10 cellular contexts compared by ENCODE assay signal in the genomic region with DNA sequence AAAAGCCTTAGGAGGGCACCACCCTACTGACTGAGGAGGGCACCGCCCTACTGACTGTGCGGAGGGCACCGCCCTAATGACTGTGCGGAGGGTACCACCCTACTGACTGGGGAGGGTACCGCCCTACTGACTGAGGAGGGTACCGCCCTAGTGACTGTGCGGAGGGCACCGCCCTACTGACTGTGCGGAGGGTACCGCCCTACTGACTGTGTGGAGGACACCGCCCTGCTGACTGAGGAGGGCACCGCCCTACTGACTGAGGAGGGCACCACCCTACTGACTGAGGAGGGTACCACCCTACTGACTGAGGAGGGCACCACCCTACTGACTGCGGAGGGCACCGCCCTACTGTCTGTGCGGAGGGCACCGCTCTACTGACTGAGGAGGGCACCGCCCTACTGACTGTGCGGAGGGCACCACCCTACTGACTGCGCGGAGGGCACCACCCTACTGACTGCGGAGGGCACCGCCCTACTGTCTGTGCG.
DNase-seq lines count a peak whose midpoint lies in the region; ATAC-seq, FAIRE-seq and TF ChIP-seq lines count a peak whose summit lies in the region.
"Had no signal": no experiment of that assay in that cellular context is flagged by ENCODE, and none has a peak within 500 bp of the region (broad histone marks: within the 10 kb centered on the region; RNA-seq: fewer than 3 reads in every experiment).

No MANE protein-coding gene starts in this region.

- H3K27me3 ChIP-seq in Panc1 (ENCODE audit: control insufficient read depth, insufficient read depth, low read length) = no peaks in the 10 kb centered on the region

- no peak for TF ChIP-seq RAD21 in A549 (conservative IDR thresholded peaks at IDR 0.05 in 1 of 2, IDR thresholded peaks at IDR 0.05 in 1 of 2)

- H3K4me1 ChIP-seq in A549 (peaks cover 9% of the 10 kb centered on the region; the same call in 2 of the 3 replicates), Panc1 (ENCODE audit: control insufficient read depth, insufficient read depth, low read length) (peaks cover 16% of the 10 kb centered on the region)

- H3K9me3 ChIP-seq in A549 = no peaks in the 10 kb centered on the region
- H3K9me3 ChIP-seq in Panc1 (ENCODE audit: control insufficient read depth, insufficient read depth, low read depth, low read length) = no peaks in the 10 kb centered on the region
- H3K9me3 ChIP-seq: HAP-1 had no signal

- no TSS peak for BruUV-seq in Panc1 (replicated peaks; lab: Mats Ljungman, UMichigan)

- no peak for FAIRE-seq in A549 (lab: Jason Lieb, UNC)
- FAIRE-seq: small intestine had no signal

- TF ChIP-seq CTCF in A549 (IDR thresholded peaks at IDR 0.05) = no peak
- no peak for TF ChIP-seq CTCF in Panc1 (IDR thresholded peaks at IDR 0.05)

- peak overlapping the region; percentile 41 for H3K4me3 ChIP-seq in A549
- peak overlapping the region; percentile 48 to 59 for H3K4me3 ChIP-seq in Panc1 (ENCODE audit: low read depth in 2 of 2, low read length in 2 of 2)

- POLR2A ChIA-PET in A549 (lab: Yijun Ruan, JAX) = no interaction called here
- POLR2A ChIA-PET in Panc1 (lab: Charles Lee) = interaction anchor here (0.6 kb wide), 2 partner anchors 102 to 1390 kb away, joined by 3 to 4 read pairs; no protein-coding TSS in a partner anchor

- H3K27ac ChIP-seq in A549 (peak overlapping the region; percentile 69 to 76; a peak in 5 of 6 replicates), Panc1 (ENCODE audit: low read length) (peak overlapping the region; percentile 98)

- CTCF ChIA-PET in A549 (lab: Yijun Ruan, JAX) (interaction anchor here (1.1 kb wide), 1 partner anchor 28 kb away, joined by 3 read pairs; no protein-coding TSS in a partner anchor), Panc1 (lab: Charles Lee) (no interaction called here)

- DNase-seq in A549 (ENCODE audit: low read depth in 1 of 2, low spot score in 1 of 2) = peak; percentile 20 to 90
- DNase-seq in Daoy (ENCODE audit: low read depth) = peak; percentile 90
- peak; percentile 96 for DNase-seq in Panc1 (ENCODE audit: low read depth, low spot score)
- DNase-seq in central memory CD4-positive, alpha-beta T cell = peak; percentile 68
- no peak for DNase-seq in NCI-H526 treated with DMSO at 0.1 percent for 48 hours (lab: John Stamatoyannopoulos, UW)
- no peak for DNase-seq in hippocampal formation (lab: John Stamatoyannopoulos, UW)
- DNase-seq: small intestine had no signal

- ATAC-seq in A549 (peak; percentile 79 to 94), Panc1 (peak; percentile 88), HG02852 (IDR thresholded peaks at IDR 0.05; ENCODE audit: unreplicated experiment) (no peak), GM18502 (IDR thresholded peaks at IDR 0.05; ENCODE audit: poor library complexity, unreplicated experiment) (no peak)

- WGBS in A549 (ENCODE audit: missing lambda C conversion rate) = 0% methylated on average over 5 of the region's 23 CpGs

- peak; percentile 39 for TF ChIP-seq POLR2A in A549 (IDR thresholded peaks at IDR 0.05; ENCODE audit: low read length)

- H3K36me3 ChIP-seq in Panc1 (ENCODE audit: control insufficient read depth, insufficient read depth, low read length) = no peaks in the 10 kb centered on the region
- H3K36me3 ChIP-seq: HAP-1 had no signal

- TF ChIP-seq EP300 in A549 (IDR thresholded peaks at IDR 0.05) = no peak

- H3K4me2 ChIP-seq in A549 = peak overlapping the region; percentile 47

- in situ Hi-C loops in Panc1 (cut with HindIII; ENCODE audit: low pct_unique_long_range_greater_than_20kb, low sequenced_read_pairs) = no loop called here

- intact Hi-C loops in Panc1 (cut with micrococcal nuclease; ENCODE audit: unreplicated experiment) = loop anchor here (5.0 kb wide), 3 partner anchors 173 to 368 kb away; no protein-coding TSS in a partner anchor

TF ChIP-seq in A549, 52 proteins besides CTCF, POLR2A, EP300 and RAD21:
- TF ChIP-seq, protein P1, sequence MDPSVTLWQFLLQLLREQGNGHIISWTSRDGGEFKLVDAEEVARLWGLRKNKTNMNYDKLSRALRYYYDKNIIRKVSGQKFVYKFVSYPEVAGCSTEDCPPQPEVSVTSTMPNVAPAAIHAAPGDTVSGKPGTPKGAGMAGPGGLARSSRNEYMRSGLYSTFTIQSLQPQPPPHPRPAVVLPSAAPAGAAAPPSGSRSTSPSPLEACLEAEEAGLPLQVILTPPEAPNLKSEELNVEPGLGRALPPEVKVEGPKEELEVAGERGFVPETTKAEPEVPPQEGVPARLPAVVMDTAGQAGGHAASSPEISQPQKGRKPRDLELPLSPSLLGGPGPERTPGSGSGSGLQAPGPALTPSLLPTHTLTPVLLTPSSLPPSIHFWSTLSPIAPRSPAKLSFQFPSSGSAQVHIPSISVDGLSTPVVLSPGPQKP (IDR thresholded peaks at IDR 0.05; ENCODE audit: low read depth, low read length) = no peak
- TF ChIP-seq ESRRA (IDR thresholded peaks at IDR 0.05; ENCODE audit: borderline replicate concordance, low read length) = no peak
- no peak for TF ChIP-seq NFE2L2 (conservative IDR thresholded peaks at IDR 0.05; ENCODE audit: low read length)
- no peak for TF ChIP-seq FOSL2 (IDR thresholded peaks at IDR 0.05)
- no peak for TF ChIP-seq FOSL2 (CRISPR knock-in tag; IDR thresholded peaks at IDR 0.05)
- TF ChIP-seq TP53 (CRISPR knock-in tag; IDR thresholded peaks at IDR 0.05) = no peak
- no peak for TF ChIP-seq CBX2 (IDR thresholded peaks at IDR 0.05; ENCODE audit: borderline replicate concordance, low read depth)
- no peak for TF ChIP-seq PHF8 (IDR thresholded peaks at IDR 0.05; ENCODE audit: borderline replicate concordance, low read depth)
- no peak for TF ChIP-seq ZFP36 (IDR thresholded peaks at IDR 0.05; ENCODE audit: borderline replicate concordance, partially characterized antibody)
- no peak for TF ChIP-seq NR3C1 (IDR thresholded peaks at IDR 0.05)
- TF ChIP-seq CBX8 (IDR thresholded peaks at IDR 0.05) = no peak
- TF ChIP-seq EHMT2 (IDR thresholded peaks at IDR 0.05; ENCODE audit: low read depth) = no peak
- TF ChIP-seq, protein P2, sequence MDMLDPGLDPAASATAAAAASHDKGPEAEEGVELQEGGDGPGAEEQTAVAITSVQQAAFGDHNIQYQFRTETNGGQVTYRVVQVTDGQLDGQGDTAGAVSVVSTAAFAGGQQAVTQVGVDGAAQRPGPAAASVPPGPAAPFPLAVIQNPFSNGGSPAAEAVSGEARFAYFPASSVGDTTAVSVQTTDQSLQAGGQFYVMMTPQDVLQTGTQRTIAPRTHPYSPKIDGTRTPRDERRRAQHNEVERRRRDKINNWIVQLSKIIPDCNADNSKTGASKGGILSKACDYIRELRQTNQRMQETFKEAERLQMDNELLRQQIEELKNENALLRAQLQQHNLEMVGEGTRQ (IDR thresholded peaks at IDR 0.05) = no peak
- no peak for TF ChIP-seq HEYL (CRISPR knock-in tag; IDR thresholded peaks at IDR 0.05)
- TF ChIP-seq, protein P3, sequence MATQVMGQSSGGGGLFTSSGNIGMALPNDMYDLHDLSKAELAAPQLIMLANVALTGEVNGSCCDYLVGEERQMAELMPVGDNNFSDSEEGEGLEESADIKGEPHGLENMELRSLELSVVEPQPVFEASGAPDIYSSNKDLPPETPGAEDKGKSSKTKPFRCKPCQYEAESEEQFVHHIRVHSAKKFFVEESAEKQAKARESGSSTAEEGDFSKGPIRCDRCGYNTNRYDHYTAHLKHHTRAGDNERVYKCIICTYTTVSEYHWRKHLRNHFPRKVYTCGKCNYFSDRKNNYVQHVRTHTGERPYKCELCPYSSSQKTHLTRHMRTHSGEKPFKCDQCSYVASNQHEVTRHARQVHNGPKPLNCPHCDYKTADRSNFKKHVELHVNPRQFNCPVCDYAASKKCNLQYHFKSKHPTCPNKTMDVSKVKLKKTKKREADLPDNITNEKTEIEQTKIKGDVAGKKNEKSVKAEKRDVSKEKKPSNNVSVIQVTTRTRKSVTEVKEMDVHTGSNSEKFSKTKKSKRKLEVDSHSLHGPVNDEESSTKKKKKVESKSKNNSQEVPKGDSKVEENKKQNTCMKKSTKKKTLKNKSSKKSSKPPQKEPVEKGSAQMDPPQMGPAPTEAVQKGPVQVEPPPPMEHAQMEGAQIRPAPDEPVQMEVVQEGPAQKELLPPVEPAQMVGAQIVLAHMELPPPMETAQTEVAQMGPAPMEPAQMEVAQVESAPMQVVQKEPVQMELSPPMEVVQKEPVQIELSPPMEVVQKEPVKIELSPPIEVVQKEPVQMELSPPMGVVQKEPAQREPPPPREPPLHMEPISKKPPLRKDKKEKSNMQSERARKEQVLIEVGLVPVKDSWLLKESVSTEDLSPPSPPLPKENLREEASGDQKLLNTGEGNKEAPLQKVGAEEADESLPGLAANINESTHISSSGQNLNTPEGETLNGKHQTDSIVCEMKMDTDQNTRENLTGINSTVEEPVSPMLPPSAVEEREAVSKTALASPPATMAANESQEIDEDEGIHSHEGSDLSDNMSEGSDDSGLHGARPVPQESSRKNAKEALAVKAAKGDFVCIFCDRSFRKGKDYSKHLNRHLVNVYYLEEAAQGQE (IDR thresholded peaks at IDR 0.05) = no peak
- TF ChIP-seq BHLHE40 (IDR thresholded peaks at IDR 0.05; ENCODE audit: low read depth, low read length) = no peak
- TF ChIP-seq RNF2 (IDR thresholded peaks at IDR 0.05; ENCODE audit: borderline replicate concordance, low read depth) = no peak
- TF ChIP-seq HDAC2 (IDR thresholded peaks at IDR 0.05) = no peak
- TF ChIP-seq ZSCAN20 (CRISPR knock-in tag; IDR thresholded peaks at IDR 0.05) = no peak
- TF ChIP-seq, protein P4, sequence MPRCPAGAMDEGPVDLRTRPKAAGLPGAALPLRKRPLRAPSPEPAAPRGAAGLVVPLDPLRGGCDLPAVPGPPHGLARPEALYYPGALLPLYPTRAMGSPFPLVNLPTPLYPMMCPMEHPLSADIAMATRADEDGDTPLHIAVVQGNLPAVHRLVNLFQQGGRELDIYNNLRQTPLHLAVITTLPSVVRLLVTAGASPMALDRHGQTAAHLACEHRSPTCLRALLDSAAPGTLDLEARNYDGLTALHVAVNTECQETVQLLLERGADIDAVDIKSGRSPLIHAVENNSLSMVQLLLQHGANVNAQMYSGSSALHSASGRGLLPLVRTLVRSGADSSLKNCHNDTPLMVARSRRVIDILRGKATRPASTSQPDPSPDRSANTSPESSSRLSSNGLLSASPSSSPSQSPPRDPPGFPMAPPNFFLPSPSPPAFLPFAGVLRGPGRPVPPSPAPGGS (IDR thresholded peaks at IDR 0.05) = no peak
TF ChIP-seq in A549: peak in this region for 0.

Comparison
In these comparisons a context has a peak if more than half of its experiments do, and no peak if none do; other contexts are left out.
1. ATAC-seq: peak in A549 (2 of 2) and Panc1 (single experiment); none in HG02852 (single experiment) and GM18502 (single experiment).
2. DNase-seq: peak in A549 (2 of 2), Daoy (single experiment), Panc1 (single experiment) and central memory CD4-positive, alpha-beta T cell (single experiment); none in NCI-H526 treated with DMSO at 0.1 percent for 48 hours (single experiment) and hippocampal formation (0 of 2).